Comparison of ENCODE assay signal across 8 cellular contexts in the genomic region with DNA sequence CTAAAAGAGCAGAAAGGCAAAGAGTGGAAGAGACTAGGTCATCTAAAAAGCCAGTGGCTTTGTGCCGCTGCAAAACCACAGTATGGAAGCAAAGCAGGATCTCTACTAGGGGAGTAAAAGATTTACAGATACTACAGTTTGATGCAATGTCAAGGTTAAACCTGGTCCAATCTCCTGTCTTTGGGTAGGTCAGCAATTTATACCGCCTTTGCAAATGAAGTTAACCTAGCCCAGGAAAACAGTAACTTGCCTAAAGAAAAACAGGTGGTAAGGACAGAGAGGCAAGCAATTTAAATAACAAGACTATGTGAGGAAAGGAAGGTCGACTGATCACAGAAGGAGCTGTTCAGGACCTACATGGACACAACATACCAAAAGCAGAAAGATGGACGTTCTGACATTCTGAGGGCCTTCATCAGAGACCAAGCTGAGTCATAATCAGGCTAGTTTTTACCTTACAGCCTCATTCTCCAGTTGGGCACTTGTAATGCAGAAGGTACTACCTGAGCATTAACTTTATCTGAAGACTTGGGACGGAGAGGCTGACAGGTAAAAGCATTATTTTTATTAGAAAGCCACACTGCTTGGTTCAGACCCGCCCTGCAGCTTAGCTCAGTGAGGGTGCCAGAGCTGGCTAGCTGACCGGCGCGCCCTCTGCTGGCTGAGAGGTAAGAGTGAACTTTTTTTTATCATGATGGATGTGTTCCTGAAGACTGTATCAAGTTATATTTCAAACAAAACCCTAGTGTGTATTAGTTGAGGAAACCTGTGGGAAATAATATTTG.
DNase-seq lines count a peak whose midpoint lies in the region; ATAC-seq lines count a peak whose summit lies in the region.

No MANE protein-coding gene starts in this region.

- H3K27ac Mint-ChIP-seq in effector memory CD8-positive, alpha-beta T cell, result peak overlapping the region in 1 of 2 donors; percentile 59
- H3K27ac Mint-ChIP-seq in memory B cell, result peak overlapping the region; percentile 53

- no peak overlapping the region for H3K27ac ChIP-seq in BLaER1 treated with 17β-estradiol and CSF1 and Interleukin-3, amounts not matched to agents 10 nM and 100 nM

- H3K4me1 ChIP-seq in BLaER1 treated with 17β-estradiol and CSF1 and Interleukin-3, amounts not matched to agents 10 nM and 100 nM, result peaks cover 7 to 23% (median 9%) of the 10 kb centered on the region in 10 experiments; a peak in 19 of 20 replicates

- peaks cover 3% of the 10 kb centered on the region for H3K36me3 Mint-ChIP-seq in effector memory CD8-positive, alpha-beta T cell (ENCODE audit: insufficient read depth)
- H3K36me3 Mint-ChIP-seq in memory B cell, result no peaks in the 10 kb centered on the region

- peak overlapping the region; percentile 30 to 90 (median 65); a peak in 18 of 22 replicates for H3K4me2 ChIP-seq in BLaER1 treated with 17β-estradiol and CSF1 and Interleukin-3, amounts not matched to agents 10 nM and 100 nM

- H3K27me3 Mint-ChIP-seq in effector memory CD8-positive, alpha-beta T cell, result no peaks in the 10 kb centered on the region
- no peaks in the 10 kb centered on the region for H3K27me3 Mint-ChIP-seq in memory B cell

- H3K4me3 ChIP-seq in BLaER1 treated with 17β-estradiol and CSF1 and Interleukin-3, amounts not matched to agents 10 nM and 100 nM, result peak overlapping the region in 3 of 10 experiments; percentile 35 to 39 (median 36); a peak in 3 of 20 replicates

- H3K4me1 Mint-ChIP-seq in effector memory CD8-positive, alpha-beta T cell (ENCODE audit: low read depth in 2 of 2), result peaks cover 10 to 23% of the 10 kb centered on the region in 2 donors
- peaks cover 8% of the 10 kb centered on the region for H3K4me1 Mint-ChIP-seq in memory B cell

- DNase-seq in NCI-H82 treated with DMSO at 0.1 percent for 48 hours (lab: John Stamatoyannopoulos, UW; ENCODE audit: unreplicated experiment), result peak; percentile 44
- DNase-seq in activated CD8-positive, alpha-beta memory T cell treated with anti-CD3 and anti-CD28 coated beads for 24 hours, result peak; percentile 90
- DNase-seq in effector memory CD8-positive, alpha-beta T cell, result peak; percentile 72 to 73 (median 72)
- DNase-seq in memory B cell (ENCODE audit: low spot score in 2 of 2), result peak; percentile 76 to 77
- DNase-seq in stimulated activated CD8-positive, alpha-beta memory T cell treated with anti-CD3 and anti-CD28 coated beads, Interleukin-15, amount 100 ng/mL, for 24 hours (ENCODE audit: low read depth), result peak; percentile 50

- no peaks in the 10 kb centered on the region for H3K36me3 ChIP-seq in BLaER1 treated with 17β-estradiol and CSF1 and Interleukin-3, amounts not matched to agents 10 nM and 100 nM

- H3K9me3 Mint-ChIP-seq in effector memory CD8-positive, alpha-beta T cell, result no peaks in the 10 kb centered on the region
- no peaks in the 10 kb centered on the region for H3K9me3 Mint-ChIP-seq in memory B cell

- peak overlapping the region in 3 of 11 experiments; percentile 30 to 45 (median 44); a peak in 4 of 22 replicates for H3K9ac ChIP-seq in BLaER1 treated with 17β-estradiol and CSF1 and Interleukin-3, amounts not matched to agents 10 nM and 100 nM

- peak overlapping the region; percentile 35 to 65 for H3K4me3 Mint-ChIP-seq in effector memory CD8-positive, alpha-beta T cell
- peak overlapping the region; percentile 74 for H3K4me3 Mint-ChIP-seq in memory B cell

- no peaks in the 10 kb centered on the region for H3K27me3 ChIP-seq in BLaER1 treated with 17β-estradiol and CSF1 and Interleukin-3, amounts not matched to agents 10 nM and 100 nM

- H4K20me1 ChIP-seq in BLaER1 treated with 17β-estradiol and CSF1 and Interleukin-3, amounts not matched to agents 10 nM and 100 nM, result no peaks in the 10 kb centered on the region

- peak; percentile 60 for ATAC-seq in GM19324 (IDR thresholded peaks at IDR 0.05; ENCODE audit: low FRiP score, unreplicated experiment)
- ATAC-seq in HG03521 (IDR thresholded peaks at IDR 0.05; ENCODE audit: unreplicated experiment), result peak; percentile 67
- ATAC-seq in effector memory CD8-positive, alpha-beta T cell (replicated peaks), result peak; percentile 87
- ATAC-seq in memory B cell (ENCODE audit: low read depth), result peak; percentile 85

- no peaks in the 10 kb centered on the region for H3K9me3 ChIP-seq in BLaER1 treated with 17β-estradiol and CSF1 and Interleukin-3, amounts not matched to agents 10 nM and 100 nM (replicated peaks in 1 of 11)
